Comparison of ENCODE assay signal across 1 cellular context in the genomic region with DNA sequence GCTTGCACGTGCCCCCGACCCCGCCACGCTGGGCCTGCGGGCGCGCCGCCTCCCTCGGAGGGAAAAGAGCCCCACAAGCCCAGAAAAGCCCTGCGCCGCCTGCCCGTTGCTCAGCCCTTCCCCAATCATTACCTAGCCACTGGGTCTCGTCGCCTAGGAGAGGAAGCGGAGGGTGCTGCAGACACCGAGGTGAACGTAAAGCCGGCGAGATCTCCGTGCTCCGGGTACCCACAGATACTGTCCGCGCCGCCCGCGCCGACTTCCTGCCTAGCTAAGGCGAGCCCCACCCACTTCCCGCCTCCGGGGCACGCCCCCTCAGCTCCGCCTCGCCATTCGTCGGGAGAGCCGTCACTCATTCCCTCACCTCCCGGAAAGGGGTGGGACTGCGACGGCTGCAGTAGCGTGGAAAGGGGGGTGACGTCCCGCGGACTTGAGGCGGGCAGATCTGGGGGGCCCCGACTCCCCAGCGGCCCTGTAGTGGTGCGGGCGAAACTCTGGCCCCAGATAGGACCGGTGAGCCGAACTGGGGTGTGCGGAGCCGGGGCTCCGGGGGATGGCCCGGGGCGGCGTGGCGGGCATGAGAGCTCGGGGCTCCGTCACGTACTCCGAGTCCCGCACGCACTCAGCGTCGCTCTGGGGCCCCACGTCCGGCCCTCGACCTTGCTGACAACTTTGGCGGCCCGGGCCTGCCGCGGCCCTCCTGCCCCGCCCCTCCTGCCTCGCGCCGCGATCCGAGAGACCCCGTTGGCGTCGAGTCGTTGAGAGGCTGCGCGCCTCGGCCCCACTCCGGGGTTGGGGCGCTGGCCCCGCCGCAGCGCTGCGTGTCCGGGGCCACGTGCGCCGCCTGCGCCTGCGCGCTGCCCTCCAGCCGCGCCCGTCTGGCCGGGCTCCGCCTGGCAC.
A peak's percentile ranks its signal among the peaks of the same experiment; 100 is the strongest.
TF ChIP-seq lines count a peak whose summit lies in the region.

Gene ENO1 (minus strand): TSS at position 239 of the 900 bp plus-strand sequence. CDS start 3,778 bp downstream, outside the sequence.

TF ChIP-seq in HepG2, 621 proteins besides CTCF, POLR2A, EP300 and RAD21 (continued from another document and continues in another):
- no peak for TF ChIP-seq NFRKB (IDR thresholded peaks at IDR 0.05)
- TF ChIP-seq ZNF232 (CRISPR knock-in tag; IDR thresholded peaks at IDR 0.05; ENCODE audit: borderline replicate concordance) = peak; percentile 93
- no peak; the same call in 1 of the 2 replicates for TF ChIP-seq ZC3H4 (CRISPR knock-in tag; IDR thresholded peaks at IDR 0.05; ENCODE audit: borderline replicate concordance)
- TF ChIP-seq NFIC (IDR thresholded peaks at IDR 0.05; ENCODE audit: low read length) = no peak
- peak; percentile 93 for TF ChIP-seq ZC3H13 (CRISPR knock-in tag; IDR thresholded peaks at IDR 0.05)
- peak; percentile 99 for TF ChIP-seq ZNF766 (CRISPR knock-in tag; IDR thresholded peaks at IDR 0.05; ENCODE audit: borderline replicate concordance)
- peak; percentile 62; the same call in 1 of the 2 replicates for TF ChIP-seq ZNF816 (CRISPR knock-in tag; IDR thresholded peaks at IDR 0.05; ENCODE audit: borderline replicate concordance)
- TF ChIP-seq, protein P1, sequence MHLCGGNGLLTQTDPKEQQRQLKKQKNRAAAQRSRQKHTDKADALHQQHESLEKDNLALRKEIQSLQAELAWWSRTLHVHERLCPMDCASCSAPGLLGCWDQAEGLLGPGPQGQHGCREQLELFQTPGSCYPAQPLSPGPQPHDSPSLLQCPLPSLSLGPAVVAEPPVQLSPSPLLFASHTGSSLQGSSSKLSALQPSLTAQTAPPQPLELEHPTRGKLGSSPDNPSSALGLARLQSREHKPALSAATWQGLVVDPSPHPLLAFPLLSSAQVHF (CRISPR knock-in tag; IDR thresholded peaks at IDR 0.05) = peak; percentile 64; the same call in 1 of the 2 replicates
- TF ChIP-seq ZNF124 (CRISPR knock-in tag; IDR thresholded peaks at IDR 0.05) = peak; percentile 86
- no peak for TF ChIP-seq ZNF207 (IDR thresholded peaks at IDR 0.05; ENCODE audit: borderline replicate concordance)
- TF ChIP-seq NR2F6 (IDR thresholded peaks at IDR 0.05) = no peak
- peak; percentile 49; the same call in 1 of the 2 replicates for TF ChIP-seq NR2F6 (CRISPR knock-in tag; IDR thresholded peaks at IDR 0.05)
- TF ChIP-seq MYPOP (CRISPR knock-in tag; IDR thresholded peaks at IDR 0.05) = peak; percentile 43; the same call in 1 of the 2 replicates
- no peak for TF ChIP-seq SRSF9 (IDR thresholded peaks at IDR 0.05; ENCODE audit: borderline replicate concordance, insufficient read depth, low read depth, low read length, poor library complexity, severe bottlenecking)
- TF ChIP-seq, protein P2, sequence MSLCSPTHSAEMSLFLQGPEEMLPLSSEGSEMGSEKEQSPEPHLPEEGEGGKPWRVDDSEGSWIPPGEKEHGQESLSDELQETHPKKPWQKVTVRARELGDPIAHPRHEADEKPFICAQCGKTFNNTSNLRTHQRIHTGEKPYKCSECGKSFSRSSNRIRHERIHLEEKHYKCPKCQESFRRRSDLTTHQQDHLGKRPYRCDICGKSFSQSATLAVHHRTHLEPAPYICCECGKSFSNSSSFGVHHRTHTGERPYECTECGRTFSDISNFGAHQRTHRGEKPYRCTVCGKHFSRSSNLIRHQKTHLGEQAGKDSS (CRISPR knock-in tag; IDR thresholded peaks at IDR 0.05; ENCODE audit: borderline replicate concordance, low read depth) = peak; percentile 82
- TF ChIP-seq, protein P3, sequence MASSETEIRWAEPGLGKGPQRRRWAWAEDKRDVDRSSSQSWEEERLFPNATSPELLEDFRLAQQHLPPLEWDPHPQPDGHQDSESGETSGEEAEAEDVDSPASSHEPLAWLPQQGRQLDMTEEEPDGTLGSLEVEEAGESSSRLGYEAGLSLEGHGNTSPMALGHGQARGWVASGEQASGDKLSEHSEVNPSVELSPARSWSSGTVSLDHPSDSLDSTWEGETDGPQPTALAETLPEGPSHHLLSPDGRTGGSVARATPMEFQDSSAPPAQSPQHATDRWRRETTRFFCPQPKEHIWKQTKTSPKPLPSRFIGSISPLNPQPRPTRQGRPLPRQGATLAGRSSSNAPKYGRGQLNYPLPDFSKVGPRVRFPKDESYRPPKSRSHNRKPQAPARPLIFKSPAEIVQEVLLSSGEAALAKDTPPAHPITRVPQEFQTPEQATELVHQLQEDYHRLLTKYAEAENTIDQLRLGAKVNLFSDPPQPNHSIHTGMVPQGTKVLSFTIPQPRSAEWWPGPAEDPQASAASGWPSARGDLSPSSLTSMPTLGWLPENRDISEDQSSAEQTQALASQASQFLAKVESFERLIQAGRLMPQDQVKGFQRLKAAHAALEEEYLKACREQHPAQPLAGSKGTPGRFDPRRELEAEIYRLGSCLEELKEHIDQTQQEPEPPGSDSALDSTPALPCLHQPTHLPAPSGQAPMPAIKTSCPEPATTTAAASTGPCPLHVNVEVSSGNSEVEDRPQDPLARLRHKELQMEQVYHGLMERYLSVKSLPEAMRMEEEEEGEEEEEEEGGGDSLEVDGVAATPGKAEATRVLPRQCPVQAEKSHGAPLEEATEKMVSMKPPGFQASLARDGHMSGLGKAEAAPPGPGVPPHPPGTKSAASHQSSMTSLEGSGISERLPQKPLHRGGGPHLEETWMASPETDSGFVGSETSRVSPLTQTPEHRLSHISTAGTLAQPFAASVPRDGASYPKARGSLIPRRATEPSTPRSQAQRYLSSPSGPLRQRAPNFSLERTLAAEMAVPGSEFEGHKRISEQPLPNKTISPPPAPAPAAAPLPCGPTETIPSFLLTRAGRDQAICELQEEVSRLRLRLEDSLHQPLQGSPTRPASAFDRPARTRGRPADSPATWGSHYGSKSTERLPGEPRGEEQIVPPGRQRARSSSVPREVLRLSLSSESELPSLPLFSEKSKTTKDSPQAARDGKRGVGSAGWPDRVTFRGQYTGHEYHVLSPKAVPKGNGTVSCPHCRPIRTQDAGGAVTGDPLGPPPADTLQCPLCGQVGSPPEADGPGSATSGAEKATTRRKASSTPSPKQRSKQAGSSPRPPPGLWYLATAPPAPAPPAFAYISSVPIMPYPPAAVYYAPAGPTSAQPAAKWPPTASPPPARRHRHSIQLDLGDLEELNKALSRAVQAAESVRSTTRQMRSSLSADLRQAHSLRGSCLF (CRISPR knock-in tag; IDR thresholded peaks at IDR 0.05; ENCODE audit: borderline replicate concordance) = peak; percentile 89
- peak; percentile 93 for TF ChIP-seq ZNF547 (CRISPR knock-in tag; IDR thresholded peaks at IDR 0.05)
- TF ChIP-seq ZNF546 (CRISPR knock-in tag; conservative IDR thresholded peaks at IDR 0.05) = peak; percentile 90; the same call in 1 of the 2 replicates
- TF ChIP-seq MIXL1 (CRISPR knock-in tag; IDR thresholded peaks at IDR 0.05) = peak; percentile 68
- TF ChIP-seq, protein P4, sequence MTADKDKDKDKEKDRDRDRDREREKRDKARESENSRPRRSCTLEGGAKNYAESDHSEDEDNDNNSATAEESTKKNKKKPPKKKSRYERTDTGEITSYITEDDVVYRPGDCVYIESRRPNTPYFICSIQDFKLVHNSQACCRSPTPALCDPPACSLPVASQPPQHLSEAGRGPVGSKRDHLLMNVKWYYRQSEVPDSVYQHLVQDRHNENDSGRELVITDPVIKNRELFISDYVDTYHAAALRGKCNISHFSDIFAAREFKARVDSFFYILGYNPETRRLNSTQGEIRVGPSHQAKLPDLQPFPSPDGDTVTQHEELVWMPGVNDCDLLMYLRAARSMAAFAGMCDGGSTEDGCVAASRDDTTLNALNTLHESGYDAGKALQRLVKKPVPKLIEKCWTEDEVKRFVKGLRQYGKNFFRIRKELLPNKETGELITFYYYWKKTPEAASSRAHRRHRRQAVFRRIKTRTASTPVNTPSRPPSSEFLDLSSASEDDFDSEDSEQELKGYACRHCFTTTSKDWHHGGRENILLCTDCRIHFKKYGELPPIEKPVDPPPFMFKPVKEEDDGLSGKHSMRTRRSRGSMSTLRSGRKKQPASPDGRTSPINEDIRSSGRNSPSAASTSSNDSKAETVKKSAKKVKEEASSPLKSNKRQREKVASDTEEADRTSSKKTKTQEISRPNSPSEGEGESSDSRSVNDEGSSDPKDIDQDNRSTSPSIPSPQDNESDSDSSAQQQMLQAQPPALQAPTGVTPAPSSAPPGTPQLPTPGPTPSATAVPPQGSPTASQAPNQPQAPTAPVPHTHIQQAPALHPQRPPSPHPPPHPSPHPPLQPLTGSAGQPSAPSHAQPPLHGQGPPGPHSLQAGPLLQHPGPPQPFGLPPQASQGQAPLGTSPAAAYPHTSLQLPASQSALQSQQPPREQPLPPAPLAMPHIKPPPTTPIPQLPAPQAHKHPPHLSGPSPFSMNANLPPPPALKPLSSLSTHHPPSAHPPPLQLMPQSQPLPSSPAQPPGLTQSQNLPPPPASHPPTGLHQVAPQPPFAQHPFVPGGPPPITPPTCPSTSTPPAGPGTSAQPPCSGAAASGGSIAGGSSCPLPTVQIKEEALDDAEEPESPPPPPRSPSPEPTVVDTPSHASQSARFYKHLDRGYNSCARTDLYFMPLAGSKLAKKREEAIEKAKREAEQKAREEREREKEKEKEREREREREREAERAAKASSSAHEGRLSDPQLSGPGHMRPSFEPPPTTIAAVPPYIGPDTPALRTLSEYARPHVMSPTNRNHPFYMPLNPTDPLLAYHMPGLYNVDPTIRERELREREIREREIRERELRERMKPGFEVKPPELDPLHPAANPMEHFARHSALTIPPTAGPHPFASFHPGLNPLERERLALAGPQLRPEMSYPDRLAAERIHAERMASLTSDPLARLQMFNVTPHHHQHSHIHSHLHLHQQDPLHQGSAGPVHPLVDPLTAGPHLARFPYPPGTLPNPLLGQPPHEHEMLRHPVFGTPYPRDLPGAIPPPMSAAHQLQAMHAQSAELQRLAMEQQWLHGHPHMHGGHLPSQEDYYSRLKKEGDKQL (CRISPR knock-in tag; IDR thresholded peaks at IDR 0.05; ENCODE audit: low read depth) = 0 out of 2 replicates have a peak, but pooled peaks have one; percentile 45
- TF ChIP-seq CHD2 (IDR thresholded peaks at IDR 0.05; ENCODE audit: low read depth, low read length) = no peak; the same call in 1 of the 2 replicates
- TF ChIP-seq, protein P5, sequence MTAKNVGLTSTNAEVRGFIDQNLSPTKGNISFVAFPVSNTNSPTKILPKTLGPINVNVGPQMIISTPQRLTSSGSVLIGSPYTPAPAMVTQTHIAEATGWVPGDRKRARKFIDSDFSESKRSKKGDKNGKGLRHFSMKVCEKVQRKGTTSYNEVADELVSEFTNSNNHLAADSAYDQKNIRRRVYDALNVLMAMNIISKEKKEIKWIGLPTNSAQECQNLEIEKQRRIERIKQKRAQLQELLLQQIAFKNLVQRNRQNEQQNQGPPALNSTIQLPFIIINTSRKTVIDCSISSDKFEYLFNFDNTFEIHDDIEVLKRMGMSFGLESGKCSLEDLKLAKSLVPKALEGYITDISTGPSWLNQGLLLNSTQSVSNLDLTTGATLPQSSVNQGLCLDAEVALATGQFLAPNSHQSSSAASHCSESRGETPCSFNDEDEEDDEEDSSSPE (CRISPR knock-in tag; IDR thresholded peaks at IDR 0.05) = peak; percentile 95
- TF ChIP-seq MIER3 (CRISPR knock-in tag; IDR thresholded peaks at IDR 0.05; ENCODE audit: borderline replicate concordance) = no peak; the same call in 1 of the 2 replicates
- TF ChIP-seq NONO (IDR thresholded peaks at IDR 0.05) = no peak
- TF ChIP-seq NONO (CRISPR knock-in tag; conservative IDR thresholded peaks at IDR 0.05) = peak; percentile 92; the same call in 1 of the 2 replicates
- TF ChIP-seq SKI (IDR thresholded peaks at IDR 0.05; ENCODE audit: partially characterized antibody) = peak; percentile 13
- TF ChIP-seq PPARG (CRISPR knock-in tag; conservative IDR thresholded peaks at IDR 0.05) = no peak
- 0 out of 2 replicates have a peak, but pooled peaks have one; percentile 76 for TF ChIP-seq PRDM4 (CRISPR knock-in tag; IDR thresholded peaks at IDR 0.05; ENCODE audit: borderline replicate concordance)
- TF ChIP-seq PLSCR1 (CRISPR knock-in tag; IDR thresholded peaks at IDR 0.05; ENCODE audit: borderline replicate concordance) = 0 out of 2 replicates have a peak, but pooled peaks have one; percentile 47
- TF ChIP-seq, protein P6, sequence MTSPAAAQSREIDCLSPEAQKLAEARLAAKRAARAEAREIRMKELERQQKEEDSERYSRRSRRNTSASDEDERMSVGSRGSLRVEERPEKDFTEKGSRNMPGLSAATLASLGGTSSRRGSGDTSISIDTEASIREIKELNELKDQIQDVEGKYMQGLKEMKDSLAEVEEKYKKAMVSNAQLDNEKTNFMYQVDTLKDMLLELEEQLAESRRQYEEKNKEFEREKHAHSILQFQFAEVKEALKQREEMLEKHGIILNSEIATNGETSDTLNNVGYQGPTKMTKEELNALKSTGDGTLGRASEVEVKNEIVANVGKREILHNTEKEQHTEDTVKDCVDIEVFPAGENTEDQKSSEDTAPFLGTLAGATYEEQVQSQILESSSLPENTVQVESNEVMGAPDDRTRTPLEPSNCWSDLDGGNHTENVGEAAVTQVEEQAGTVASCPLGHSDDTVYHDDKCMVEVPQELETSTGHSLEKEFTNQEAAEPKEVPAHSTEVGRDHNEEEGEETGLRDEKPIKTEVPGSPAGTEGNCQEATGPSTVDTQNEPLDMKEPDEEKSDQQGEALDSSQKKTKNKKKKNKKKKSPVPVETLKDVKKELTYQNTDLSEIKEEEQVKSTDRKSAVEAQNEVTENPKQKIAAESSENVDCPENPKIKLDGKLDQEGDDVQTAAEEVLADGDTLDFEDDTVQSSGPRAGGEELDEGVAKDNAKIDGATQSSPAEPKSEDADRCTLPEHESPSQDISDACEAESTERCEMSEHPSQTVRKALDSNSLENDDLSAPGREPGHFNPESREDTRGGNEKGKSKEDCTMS (CRISPR knock-in tag; conservative IDR thresholded peaks at IDR 0.05) = no peak
- TF ChIP-seq GATA4 (IDR thresholded peaks at IDR 0.05; ENCODE audit: borderline replicate concordance, low read depth) = peak; percentile 70
